Comparison of ENCODE assay signal across 29 cellular contexts in genomic region chr12:32296541-32296940, GRCh38.
DNase-seq lines count a peak whose midpoint lies in the region; ATAC-seq, FAIRE-seq and TF ChIP-seq lines count a peak whose summit lies in the region.
"Had no signal": no experiment of that assay in that cellular context is flagged by ENCODE, and none has a peak within 500 bp of the region (broad histone marks: within the 10 kb centered on the region; RNA-seq: fewer than 3 reads in every experiment).

No MANE protein-coding gene starts in this region.

- no peak overlapping the region for H3K27ac ChIP-seq in liver (ENCODE audit: low read depth in 1 of 2, low read length in 2 of 2)
- no peak overlapping the region for H3K27ac ChIP-seq in HepG2 (ENCODE audit: extremely low read length, insufficient read depth, low read length)
- peak overlapping the region in 2 of 4 donors; percentile 27 to 52 for H3K27ac ChIP-seq in body of pancreas
- H3K27ac ChIP-seq: BLaER1, upper lobe of left lung had no signal

- no peak overlapping the region for H3K27ac Mint-ChIP-seq in activated T-helper 2 cell treated with anti-CD3 and anti-CD28 coated beads, Interferon-gamma antibody, Interleukin-2, Interleukin-4, amounts not matched to agents 10 μg/mL and 5 μg/mL and 100 μg/mL, durations not matched to agents 14 hours and 24 hours and 36 hours
- H3K27ac Mint-ChIP-seq: activated naive CD4-positive, alpha-beta T cell treated with anti-CD3 and anti-CD28 coated beads, Interleukin-2, amount 10 ng/mL, durations not matched to agents 7 days and 5 days; activated T-cell treated with anti-CD3 and anti-CD28 coated beads, Interleukin-2, amount 50 U/mL, for 72 hours; memory B cell had no signal

- 43% methylated on average over 5 of the region's 5 CpGs for WGBS in liver
- WGBS in HepG2 (ENCODE audit: low lambda C conversion rate) = 79% methylated on average over 5 of the region's 5 CpGs
- WGBS in body of pancreas, 2 donors = 32 to 40% methylated on average over 5 of the region's 5 CpGs

- H3K27me3 ChIP-seq in liver (ENCODE audit: control insufficient read depth in 4 of 4, insufficient read depth in 4 of 4, low read length in 3 of 4) (no peaks in the 10 kb centered on the region), HepG2 (ENCODE audit: control insufficient read depth in 1 of 2, insufficient read depth in 2 of 2, low read length in 2 of 2) (no peaks in the 10 kb centered on the region), body of pancreas (no peaks in the 10 kb centered on the region)
- H3K27me3 ChIP-seq: BLaER1, upper lobe of left lung had no signal

- TF ChIP-seq CTCF in liver (IDR thresholded peaks at IDR 0.05; ENCODE audit: low read depth, low read length, missing input control) (no peak), HepG2 (CRISPR knock-in tag; IDR thresholded peaks at IDR 0.05) (no peak), body of pancreas (IDR thresholded peaks at IDR 0.05) (no peak)

- POLR2A ChIA-PET in HepG2 (lab: Yijun Ruan, JAX) = no interaction called here

- H4K20me1 ChIP-seq in HepG2 (ENCODE audit: insufficient read depth, low read length) = no peaks in the 10 kb centered on the region
- H4K20me1 ChIP-seq: BLaER1 had no signal

- no peak overlapping the region for H3K9ac ChIP-seq in liver (ENCODE audit: low read depth in 1 of 2, low read length in 2 of 2)
- no peak overlapping the region for H3K9ac ChIP-seq in HepG2 (ENCODE audit: insufficient read depth, low read depth, low read length)
- H3K9ac ChIP-seq: BLaER1 had no signal

- no peak for DNase-seq in HepG2 (ENCODE audit: low spot score)
- peak; percentile 18 to 55 (median 42) for DNase-seq in body of pancreas
- peak; percentile 49 for DNase-seq in left kidney (ENCODE audit: low read depth, low spot score)
- DNase-seq in SKM-1 (lab: John Stamatoyannopoulos, UW; ENCODE audit: unreplicated experiment) = no peak
- DNase-seq in activated T-helper 2 cell treated with anti-CD3 and anti-CD28 coated beads, Interferon-gamma antibody, Interleukin-2, Interleukin-4, amounts not matched to agents 10 μg/mL and 5 μg/mL and 100 μg/mL, durations not matched to agents 14 hours and 24 hours and 36 hours (ENCODE audit: low spot score) = no peak
- DNase-seq: activated CD4-positive, alpha-beta T cell treated with anti-CD3 and anti-CD28 coated beads for 1 hour; activated CD8-positive, alpha-beta memory T cell treated with anti-CD3 and anti-CD28 coated beads for 24 hours; activated naive CD4-positive, alpha-beta T cell treated with anti-CD3 and anti-CD28 coated beads, Interleukin-2, amount 10 ng/mL, durations not matched to agents 7 days and 5 days; activated T-cell treated with anti-CD3 and anti-CD28 coated beads, Interleukin-2, amount 50 U/mL, for 72 hours; anterior cingulate cortex; foreskin melanocyte; GDM1; islet precursor cell; naive B cell; NCI-H1092 treated with DMSO at 0.1 percent for 48 hours; NCI-H1930; NCI-H2227 treated with DMSO at 0.1 percent for 48 hours; NCI-H774; OCI-M1; right cardiac atrium; Right ventricle myocardium superior; stimulated activated CD8-positive, alpha-beta memory T cell treated with anti-CD3 and anti-CD28 coated beads, Interleukin-4, amount 100 ng/mL, for 48 hours; upper lobe of left lung had no signal

- H3K36me3 ChIP-seq in liver (ENCODE audit: control insufficient read depth in 4 of 4, insufficient read depth in 3 of 4, low read depth in 1 of 4, low read length in 3 of 4) (no peaks in the 10 kb centered on the region), HepG2 (replicated peaks in 1 of 2; ENCODE audit: control insufficient read depth in 1 of 2, insufficient read depth in 2 of 2, low read length in 2 of 2) (no peaks in the 10 kb centered on the region), body of pancreas (replicated peaks in 1 of 2; ENCODE audit: insufficient read depth in 1 of 2, low read depth in 2 of 2) (no peaks in the 10 kb centered on the region)

- TF ChIP-seq POLR2A in HepG2 (IDR thresholded peaks at IDR 0.05; ENCODE audit: insufficient read depth in 1 of 2, low read depth in 2 of 2, low read length in 2 of 2) (no peak), body of pancreas (IDR thresholded peaks at IDR 0.05) (no peak)

- in situ Hi-C loops in HepG2 (cut with HindIII; ENCODE audit: extremely low pct_ligation_motif_present, low pct_unique_long_range_greater_than_20kb) = no loop called here

- CTCF ChIA-PET in HepG2 (lab: Yijun Ruan, JAX; ENCODE audit: low intra/inter-chr PET ratio, low total read pairs) = no interaction called here

- H3K27me3 Mint-ChIP-seq in activated T-helper 2 cell treated with anti-CD3 and anti-CD28 coated beads, Interferon-gamma antibody, Interleukin-2, Interleukin-4, amounts not matched to agents 10 μg/mL and 5 μg/mL and 100 μg/mL, durations not matched to agents 14 hours and 24 hours and 36 hours (ENCODE audit: low read depth) = no peaks in the 10 kb centered on the region
- H3K27me3 Mint-ChIP-seq: activated naive CD4-positive, alpha-beta T cell treated with anti-CD3 and anti-CD28 coated beads, Interleukin-2, amount 10 ng/mL, durations not matched to agents 7 days and 5 days; central memory CD8-positive, alpha-beta T cell; memory B cell; naive B cell had no signal

- no TSS peak for BruUV-seq in HepG2 (replicated peaks; lab: Mats Ljungman, UMichigan)

- no peak overlapping the region for H2AFZ ChIP-seq in HepG2 (ENCODE audit: low read length)

- ATAC-seq in HepG2 (no peak), body of pancreas (peak; percentile 83), HG02678 (IDR thresholded peaks at IDR 0.05; ENCODE audit: unreplicated experiment) (no peak), HG03354 (IDR thresholded peaks at IDR 0.05; ENCODE audit: poor library complexity, severe bottlenecking, unreplicated experiment) (no peak)
- ATAC-seq: activated T-cell treated with anti-CD3 and anti-CD28 coated beads, Interleukin-2, amount 50 U/mL, for 72 hours; right cardiac atrium had no signal

- TF ChIP-seq RAD21 in liver (IDR thresholded peaks at IDR 0.05) = peak in 1 of 2 donors; percentile 51
- no peak for TF ChIP-seq RAD21 in HepG2 (CRISPR knock-in tag; IDR thresholded peaks at IDR 0.05)

- intact Hi-C loops in HepG2 (cut with micrococcal nuclease; ENCODE audit: unreplicated experiment) = no loop called here
- intact Hi-C loops in body of pancreas (cut with DNase I) = no loop called here
- intact Hi-C loops in activated T-helper 2 cell treated with anti-CD3 and anti-CD28 coated beads, Interferon-gamma antibody, Interleukin-2, Interleukin-4, amounts not matched to agents 10 μg/mL and 5 μg/mL and 100 μg/mL, durations not matched to agents 14 hours and 24 hours and 36 hours (cut with micrococcal nuclease) = no loop called here

- H3K4me3 Mint-ChIP-seq in activated T-helper 2 cell treated with anti-CD3 and anti-CD28 coated beads, Interferon-gamma antibody, Interleukin-2, Interleukin-4, amounts not matched to agents 10 μg/mL and 5 μg/mL and 100 μg/mL, durations not matched to agents 14 hours and 24 hours and 36 hours (ENCODE audit: low read depth) = no peak overlapping the region
- H3K4me3 Mint-ChIP-seq: activated naive CD4-positive, alpha-beta T cell treated with anti-CD3 and anti-CD28 coated beads, Interleukin-2, amount 10 ng/mL, durations not matched to agents 7 days and 5 days; activated T-cell treated with anti-CD3 and anti-CD28 coated beads, Interleukin-2, amount 50 U/mL, for 72 hours; central memory CD8-positive, alpha-beta T cell; memory B cell; naive B cell had no signal

- H3K9me3 ChIP-seq in liver (ENCODE audit: control insufficient read depth in 4 of 4, low read length in 3 of 4) (no peaks in the 10 kb centered on the region), HepG2 (ENCODE audit: low read length) (no peaks in the 10 kb centered on the region), body of pancreas (no peaks in the 10 kb centered on the region)
- H3K9me3 ChIP-seq: BLaER1, upper lobe of left lung had no signal

- TF ChIP-seq EP300 in HepG2 (IDR thresholded peaks at IDR 0.05; ENCODE audit: low read depth in 2 of 2, low read length in 2 of 2) (no peak), HepG2 (CRISPR knock-in tag; IDR thresholded peaks at IDR 0.05; ENCODE audit: borderline replicate concordance) (no peak)

- H3K4me1 ChIP-seq in liver (ENCODE audit: control insufficient read depth in 4 of 4, insufficient read depth in 4 of 4, low read length in 3 of 4) = peaks cover 0 to 9% (median 3%) of the 10 kb centered on the region in 4 donors
- peaks cover 5% of the 10 kb centered on the region; the same call in 1 of the 2 replicates for H3K4me1 ChIP-seq in HepG2 (ENCODE audit: insufficient read depth, low read length)
- H3K4me1 ChIP-seq in body of pancreas = peaks cover 11% of the 10 kb centered on the region
- H3K4me1 ChIP-seq: upper lobe of left lung had no signal

- H3K36me3 Mint-ChIP-seq in activated T-helper 2 cell treated with anti-CD3 and anti-CD28 coated beads, Interferon-gamma antibody, Interleukin-2, Interleukin-4, amounts not matched to agents 10 μg/mL and 5 μg/mL and 100 μg/mL, durations not matched to agents 14 hours and 24 hours and 36 hours (ENCODE audit: low read depth) = no peaks in the 10 kb centered on the region
- H3K36me3 Mint-ChIP-seq: activated naive CD4-positive, alpha-beta T cell treated with anti-CD3 and anti-CD28 coated beads, Interleukin-2, amount 10 ng/mL, durations not matched to agents 7 days and 5 days had no signal

- FAIRE-seq in HepG2 (lab: Jason Lieb, UNC) = no peak

- H3K4me2 ChIP-seq in HepG2 (ENCODE audit: low read depth, low read length) = no peak overlapping the region
- H3K4me2 ChIP-seq: BLaER1 had no signal

- no peaks in the 10 kb centered on the region for H3K4me1 Mint-ChIP-seq in activated T-helper 2 cell treated with anti-CD3 and anti-CD28 coated beads, Interferon-gamma antibody, Interleukin-2, Interleukin-4, amounts not matched to agents 10 μg/mL and 5 μg/mL and 100 μg/mL, durations not matched to agents 14 hours and 24 hours and 36 hours (ENCODE audit: low read depth)
- H3K4me1 Mint-ChIP-seq: activated naive CD4-positive, alpha-beta T cell treated with anti-CD3 and anti-CD28 coated beads, Interleukin-2, amount 10 ng/mL, durations not matched to agents 7 days and 5 days; central memory CD8-positive, alpha-beta T cell had no signal

- H3K4me3 ChIP-seq in liver (ENCODE audit: low read depth in 1 of 3, low read length in 3 of 3) (no peak overlapping the region), HepG2 (replicated peaks in 1 of 3; ENCODE audit: insufficient read depth in 1 of 3, low read depth in 2 of 3, low read length in 3 of 3) (no peak overlapping the region), body of pancreas (no peak overlapping the region)
- H3K4me3 ChIP-seq: BLaER1, upper lobe of left lung had no signal

- no peaks in the 10 kb centered on the region for H3K79me2 ChIP-seq in HepG2 (ENCODE audit: insufficient read depth, low read length)

- H3K9me3 Mint-ChIP-seq in activated T-helper 2 cell treated with anti-CD3 and anti-CD28 coated beads, Interferon-gamma antibody, Interleukin-2, Interleukin-4, amounts not matched to agents 10 μg/mL and 5 μg/mL and 100 μg/mL, durations not matched to agents 14 hours and 24 hours and 36 hours = no peaks in the 10 kb centered on the region
- H3K9me3 Mint-ChIP-seq: activated naive CD4-positive, alpha-beta T cell treated with anti-CD3 and anti-CD28 coated beads, Interleukin-2, amount 10 ng/mL, durations not matched to agents 7 days and 5 days; activated T-cell treated with anti-CD3 and anti-CD28 coated beads, Interleukin-2, amount 50 U/mL, for 72 hours; central memory CD8-positive, alpha-beta T cell; memory B cell; naive B cell had no signal

TF ChIP-seq in liver, 16 proteins besides CTCF, POLR2A, EP300 and RAD21 (continues in another document):
- TF ChIP-seq SP1 (IDR thresholded peaks at IDR 0.05) = peak; percentile 43

Comparison
In these comparisons a context has a peak if more than half of its experiments do, and no peak if none do; other contexts are left out.
1. DNase-seq: peak in body of pancreas (4 of 4) and left kidney (single experiment); none in HepG2 (single experiment), SKM-1 (single experiment) and activated T-helper 2 cell treated with anti-CD3 and anti-CD28 coated beads, Interferon-gamma antibody, Interleukin-2, Interleukin-4, amounts not matched to agents 10 μg/mL and 5 μg/mL and 100 μg/mL, durations not matched to agents 14 hours and 24 hours and 36 hours (single experiment).